1 cellular context compared by ENCODE assay signal in genomic region chr14:35351497-35351896, GRCh38.
TF ChIP-seq lines count a peak whose summit lies in the region.

No MANE protein-coding gene starts in this region.

TF ChIP-seq in H1, 55 proteins besides CTCF, POLR2A, EP300 and RAD21:
- TF ChIP-seq SP1 (IDR thresholded peaks at IDR 0.05; ENCODE audit: low read depth, low read length): no peak
- no peak for TF ChIP-seq SAP30 (IDR thresholded peaks at IDR 0.05; ENCODE audit: insufficient read depth, insufficient replicate concordance, low read length)
- TF ChIP-seq CEBPB (IDR thresholded peaks at IDR 0.05; ENCODE audit: low read depth, low read length): no peak
- no peak for TF ChIP-seq TAF7 (optimal IDR thresholded peaks at IDR 0.05; ENCODE audit: borderline replicate concordance, low read depth, low read length)
- no peak for TF ChIP-seq USF2 (IDR thresholded peaks at IDR 0.05; ENCODE audit: low read length)
- TF ChIP-seq CHD7 (IDR thresholded peaks at IDR 0.05; ENCODE audit: insufficient replicate concordance, low read length): no peak
- TF ChIP-seq BACH1 (IDR thresholded peaks at IDR 0.05; ENCODE audit: low read length): no peak
- TF ChIP-seq JUND (IDR thresholded peaks at IDR 0.05; ENCODE audit: low read length): no peak
- TF ChIP-seq CHD1 (IDR thresholded peaks at IDR 0.05; ENCODE audit: low read depth, low read length): no peak
- TF ChIP-seq KDM4A (IDR thresholded peaks at IDR 0.05; ENCODE audit: low read depth, low read length, severe bottlenecking): no peak
- no peak for TF ChIP-seq SIRT6 (IDR thresholded peaks at IDR 0.05; ENCODE audit: low read length)
- TF ChIP-seq SIX5 (IDR thresholded peaks at IDR 0.05; ENCODE audit: low read depth, low read length): no peak
- no peak for TF ChIP-seq RBBP5 (IDR thresholded peaks at IDR 0.05; ENCODE audit: borderline replicate concordance, low read depth, low read length)
- no peak for TF ChIP-seq ZNF274 (IDR thresholded peaks at IDR 0.05; ENCODE audit: borderline replicate concordance, extremely low read depth, low read length)
- TF ChIP-seq E2F6 (IDR thresholded peaks at IDR 0.05): no peak
- no peak for TF ChIP-seq EZH2 (IDR thresholded peaks at IDR 0.05; ENCODE audit: low read depth, low read length, severe bottlenecking)
- TF ChIP-seq NANOG (IDR thresholded peaks at IDR 0.05; ENCODE audit: insufficient read depth, low read depth, low read length, poor library complexity, severe bottlenecking): no peak
- no peak for TF ChIP-seq CBX8 (IDR thresholded peaks at IDR 0.05; ENCODE audit: borderline replicate concordance, low read depth, low read length)
- no peak for TF ChIP-seq SIN3A (conservative IDR thresholded peaks at IDR 0.05 in 1 of 2, IDR thresholded peaks at IDR 0.05 in 1 of 2; ENCODE audit: low read depth in 1 of 2, low read length in 2 of 2)
TF ChIP-seq in H1: peak in this region for 0.
